In genomic region chr3:150599611-150600297, GRCh38 we compare ENCODE assay signal across 11 cellular contexts. TPM values are rescaled to one million over a fixed set of nuclear protein-coding genes. Genes with fewer than 3 reads are reported as not detected.
DNase-seq lines count a peak whose midpoint lies in the region; ATAC-seq and TF ChIP-seq lines count a peak whose summit lies in the region.
"Had no signal": no experiment of that assay in that cellular context is flagged by ENCODE, and none has a peak within 500 bp of the region (broad histone marks: within the 10 kb centered on the region; RNA-seq: fewer than 3 reads in every experiment).

No MANE protein-coding gene starts in this region.

- no peak for TF ChIP-seq POLR2A in transverse colon (IDR thresholded peaks at IDR 0.05)

- H3K4me3 ChIP-seq in transverse colon = no peak overlapping the region
- H3K4me3 ChIP-seq: tibial nerve had no signal

- H3K9ac ChIP-seq in ES-I3 (ENCODE audit: low read depth, low read length) = peak overlapping the region; percentile 13; the same call in 1 of the 2 replicates

- TF ChIP-seq EP300 in transverse colon (IDR thresholded peaks at IDR 0.05; ENCODE audit: low read depth) = no peak

- in situ Hi-C loops in transverse colon (cut with MboI; ENCODE audit: low pct_ligation_motif_present in 1 of 4, low pct_unique_long_range_greater_than_20kb in 1 of 4, low sequenced_read_pairs in 3 of 4) = loop anchor here in 1 of 4 donors (10.0 kb wide), 1 partner anchor 165 kb away; the partner anchor contains the start of gene SIAH2

- DNase-seq in T1000 (lab: John Stamatoyannopoulos, UW) = peak; percentile 40
- peak; percentile 72 for DNase-seq in iris pigment epithelial cell (ENCODE audit: low read depth)
- no peak for DNase-seq in transverse colon
- DNase-seq in activated naive CD4-positive, alpha-beta T cell treated with Interleukin-2 at 50 U/mL for 16 hours = no peak
- DNase-seq in GM19238 (ENCODE audit: insufficient read length, low spot score) = no peak
- DNase-seq: anterior cingulate cortex, posterior cingulate gyrus had no signal

- H3K36me3 ChIP-seq in ES-I3 (ENCODE audit: insufficient read depth, low read length) (no peaks in the 10 kb centered on the region), transverse colon (no peaks in the 10 kb centered on the region)
- H3K36me3 ChIP-seq: tibial nerve had no signal

- H3K27ac ChIP-seq in transverse colon = no peak overlapping the region
- H3K27ac ChIP-seq: tibial nerve had no signal

- H3K9me3 ChIP-seq in ES-I3 (ENCODE audit: control insufficient read depth, insufficient read depth, low read length) (no peaks in the 10 kb centered on the region), transverse colon (no peaks in the 10 kb centered on the region)
- H3K9me3 ChIP-seq: tibial nerve had no signal

- peaks cover 23% of the 10 kb centered on the region for H3K4me1 ChIP-seq in ES-I3 (ENCODE audit: insufficient read depth, low read length)
- peaks cover 5 to 17% (median 14%) of the 10 kb centered on the region in 4 donors for H3K4me1 ChIP-seq in transverse colon

- intact Hi-C loops in transverse colon (cut with DNase I; ENCODE audit: low total_unique reads) = no loop called here

- H3K27me3 ChIP-seq in transverse colon = no peaks in the 10 kb centered on the region
- H3K27me3 ChIP-seq: tibial nerve had no signal

- ATAC-seq in HG02885 (IDR thresholded peaks at IDR 0.05; ENCODE audit: poor library complexity, unreplicated experiment) (peak; percentile 21), GM21717 (IDR thresholded peaks at IDR 0.05; ENCODE audit: unreplicated experiment) (no peak)

- TF ChIP-seq CTCF in transverse colon (IDR thresholded peaks at IDR 0.05) = no peak

- 64 to 75% methylated on average over 4 of the region's 4 CpGs for WGBS in transverse colon (ENCODE audit: low coverage in 1 of 2), 2 donors

RNA-seq across cellular contexts. Expression of gene SELENOT, which starts 3.4 kb away (rescaled TPM):
- total RNA-seq in transverse colon = 100 to 1,000 TPM in 2 of 4 donors, 10 to 100 TPM in 2; 36.3 to 149 (median 95.1) TPM

RNA-seq across cellular contexts. Expression of gene EIF2A, which starts 53.2 kb away (rescaled TPM):
- total RNA-seq in transverse colon = 100 to 1,000 TPM in 1 of 4 donors, 10 to 100 TPM in 3; 20.9 to 132 (median 72.2) TPM

RNA-seq across cellular contexts. Expression of gene SERP1, which starts 53.5 kb away (rescaled TPM):
- total RNA-seq in transverse colon = 100 to 1,000 TPM in 3 of 4 donors, 10 to 100 TPM in 1; 96.9 to 341 (median 275) TPM

Comparison
In these comparisons a context has a peak if more than half of its experiments do, and no peak if none do; other contexts are left out.
1. DNase-seq: peak in T1000 (single experiment) and iris pigment epithelial cell (single experiment); none in transverse colon (single experiment), activated naive CD4-positive, alpha-beta T cell treated with Interleukin-2 at 50 U/mL for 16 hours (single experiment) and GM19238 (single experiment).